1 cellular context compared by ENCODE assay signal in genomic region chr1:212752256-212752933, GRCh38.
TF ChIP-seq lines count a peak whose summit lies in the region.

No MANE protein-coding gene starts in this region.

TF ChIP-seq in GM23338, 12 proteins besides CTCF, POLR2A, EP300 and RAD21 (continued from another document):
- TF ChIP-seq ZNF462 (CRISPR knock-in tag; IDR thresholded peaks at IDR 0.05) (no peak), JUNB (IDR thresholded peaks at IDR 0.05; ENCODE audit: unreplicated experiment) (no peak), POLR2AphosphoS5 (IDR thresholded peaks at IDR 0.05; ENCODE audit: low read depth) (no peak), EZH2 (IDR thresholded peaks at IDR 0.05; ENCODE audit: low read depth, unreplicated experiment) (no peak), NANOG (IDR thresholded peaks at IDR 0.05; ENCODE audit: borderline replicate concordance) (no peak), CREB1 (CRISPR knock-in tag; IDR thresholded peaks at IDR 0.05; ENCODE audit: low read depth) (no peak), REST (IDR thresholded peaks at IDR 0.05; ENCODE audit: unreplicated experiment) (no peak)
